Comparison of ENCODE assay signal across 1 cellular context in genomic region chr10:114304017-114304565, GRCh38.
TF ChIP-seq lines count a peak whose summit lies in the region.

No MANE protein-coding gene starts in this region.

TF ChIP-seq in HEK293, 187 proteins besides CTCF, POLR2A, EP300 and RAD21 (continued from another document and continues in another):
- no peak for TF ChIP-seq ZBTB26 (tag by site-specific recombination; optimal IDR thresholded peaks at IDR 0.05)
- no peak for TF ChIP-seq HIC1 (tag by site-specific recombination; IDR thresholded peaks at IDR 0.05)
- no peak for TF ChIP-seq ZNF768 (tag by site-specific recombination; IDR thresholded peaks at IDR 0.05)
- TF ChIP-seq ZSCAN23 (tag by site-specific recombination; IDR thresholded peaks at IDR 0.05) = no peak
- TF ChIP-seq RBAK (tag by site-specific recombination; IDR thresholded peaks at IDR 0.05) = no peak
- no peak for TF ChIP-seq ZFP3 (tag by site-specific recombination; IDR thresholded peaks at IDR 0.05; ENCODE audit: low read depth)
- no peak for TF ChIP-seq ZNF16 (tag by site-specific recombination; IDR thresholded peaks at IDR 0.05; ENCODE audit: low read depth)
- no peak for TF ChIP-seq ZNF785 (tag by site-specific recombination; IDR thresholded peaks at IDR 0.05)
- no peak for TF ChIP-seq FEZF1 (tag by site-specific recombination; IDR thresholded peaks at IDR 0.05)
- no peak for TF ChIP-seq GLIS2 (tag by site-specific recombination; IDR thresholded peaks at IDR 0.05)
- no peak for TF ChIP-seq ZFHX2 (tag by site-specific recombination; conservative IDR thresholded peaks at IDR 0.05)
- no peak for TF ChIP-seq ZNF776 (tag by site-specific recombination; IDR thresholded peaks at IDR 0.05; ENCODE audit: borderline replicate concordance)
- no peak for TF ChIP-seq HOXD13 (CRISPR knock-in tag; IDR thresholded peaks at IDR 0.05; ENCODE audit: borderline replicate concordance)
- no peak; the same call in 1 of the 2 replicates for TF ChIP-seq ZIC2 (tag by site-specific recombination; IDR thresholded peaks at IDR 0.05)
- no peak for TF ChIP-seq ZNF426 (tag by site-specific recombination; IDR thresholded peaks at IDR 0.05)
- TF ChIP-seq ZNF341 (tag by site-specific recombination; IDR thresholded peaks at IDR 0.05; ENCODE audit: low read depth) = no peak; the same call in 1 of the 2 replicates
- no peak for TF ChIP-seq ZBTB10 (tag by site-specific recombination; IDR thresholded peaks at IDR 0.05)
- no peak for TF ChIP-seq PRDM4 (tag by site-specific recombination; IDR thresholded peaks at IDR 0.05)
- no peak for TF ChIP-seq ZNF48 (tag by site-specific recombination; IDR thresholded peaks at IDR 0.05)
- no peak for TF ChIP-seq ZNF112 (tag by site-specific recombination; IDR thresholded peaks at IDR 0.05)
- no peak for TF ChIP-seq ZNF704 (tag by site-specific recombination; IDR thresholded peaks at IDR 0.05)
- peak; percentile 78; the same call in 1 of the 2 replicates for TF ChIP-seq YY1 (tag by site-specific recombination; IDR thresholded peaks at IDR 0.05)
- no peak for TF ChIP-seq ZNF266 (tag by site-specific recombination; IDR thresholded peaks at IDR 0.05; ENCODE audit: low read depth)
- TF ChIP-seq ZNF221 (tag by site-specific recombination; IDR thresholded peaks at IDR 0.05; ENCODE audit: borderline replicate concordance) = no peak
- TF ChIP-seq ZNF423 (tag by site-specific recombination; IDR thresholded peaks at IDR 0.05) = no peak
- TF ChIP-seq PRDM10 (tag by site-specific recombination; IDR thresholded peaks at IDR 0.05) = no peak
- TF ChIP-seq ZNF26 (tag by site-specific recombination; IDR thresholded peaks at IDR 0.05) = no peak
- TF ChIP-seq ZNF624 (tag by site-specific recombination; IDR thresholded peaks at IDR 0.05) = no peak
- no peak; the same call in 1 of the 2 replicates for TF ChIP-seq ZBTB17 (tag by site-specific recombination; IDR thresholded peaks at IDR 0.05)
- TF ChIP-seq OVOL3 (tag by site-specific recombination; IDR thresholded peaks at IDR 0.05) = no peak
- no peak for TF ChIP-seq ZNF792 (tag by site-specific recombination; IDR thresholded peaks at IDR 0.05)
- no peak for TF ChIP-seq ZNF658 (tag by site-specific recombination; IDR thresholded peaks at IDR 0.05)
- TF ChIP-seq ZNF248 (tag by site-specific recombination; IDR thresholded peaks at IDR 0.05) = no peak
- no peak for TF ChIP-seq TRIM28 (IDR thresholded peaks at IDR 0.05; ENCODE audit: borderline replicate concordance, low read length)
- no peak for TF ChIP-seq ZNF830 (tag by site-specific recombination; IDR thresholded peaks at IDR 0.05; ENCODE audit: low read depth)
- TF ChIP-seq ELK4 (IDR thresholded peaks at IDR 0.05; ENCODE audit: borderline replicate concordance, low read depth, low read length) = no peak
- TF ChIP-seq ZNF280D (tag by site-specific recombination; IDR thresholded peaks at IDR 0.05) = no peak
- no peak for TF ChIP-seq ZNF76 (tag by site-specific recombination; IDR thresholded peaks at IDR 0.05; ENCODE audit: borderline replicate concordance, low read depth)
- TF ChIP-seq ZNF133 (tag by site-specific recombination; IDR thresholded peaks at IDR 0.05) = no peak
- no peak for TF ChIP-seq ZNF114 (tag by site-specific recombination; IDR thresholded peaks at IDR 0.05)
- TF ChIP-seq ZFP69B (tag by site-specific recombination; IDR thresholded peaks at IDR 0.05) = no peak
- no peak for TF ChIP-seq IKZF3 (tag by site-specific recombination; IDR thresholded peaks at IDR 0.05)
